In genomic region chr21:16535100-16535418, GRCh38 we compare ENCODE assay signal across 8 cellular contexts.
DNase-seq lines count a peak whose midpoint lies in the region; ATAC-seq, FAIRE-seq and TF ChIP-seq lines count a peak whose summit lies in the region.

No MANE protein-coding gene starts in this region.

- no peak overlapping the region for H3K27ac Mint-ChIP-seq in astrocyte (ENCODE audit: unreplicated experiment)
- H3K27ac Mint-ChIP-seq in T-helper 17 cell: no peak overlapping the region
- H3K27ac Mint-ChIP-seq in T-helper 2 cell treated with Interferon-gamma antibody and Interleukin-4, amounts not matched to agents 5 μg/mL and 100 μg/mL, for 36 hours: no peak overlapping the region

- H3K4me1 ChIP-seq in HEK293 (ENCODE audit: control insufficient read depth, insufficient read depth, low read length): peaks cover 13% of the 10 kb centered on the region; the same call in 1 of the 2 replicates
- H3K4me1 ChIP-seq in astrocyte (ENCODE audit: insufficient read depth, low read length): peaks cover 23% of the 10 kb centered on the region

- no peak for FAIRE-seq in astrocyte (lab: Jason Lieb, UNC)

- H3K79me2 ChIP-seq in astrocyte (ENCODE audit: insufficient read depth, low read length): peaks cover 64% of the 10 kb centered on the region

- no peak overlapping the region for H3K4me3 Mint-ChIP-seq in astrocyte (ENCODE audit: unreplicated experiment)
- no peak overlapping the region for H3K4me3 Mint-ChIP-seq in T-helper 17 cell
- no peak overlapping the region for H3K4me3 Mint-ChIP-seq in T-helper 2 cell treated with Interferon-gamma antibody and Interleukin-4, amounts not matched to agents 5 μg/mL and 100 μg/mL, for 36 hours

- ATAC-seq in T-helper 17 cell: no peak

- POLR2A ChIA-PET in HEK293 (lab: Yijun Ruan, JAX): no interaction called here

- TF ChIP-seq CTCF in HEK293 (tag by site-specific recombination; IDR thresholded peaks at IDR 0.05) (no peak), astrocyte (IDR thresholded peaks at IDR 0.05; ENCODE audit: insufficient read depth, low read depth, low read length) (no peak)

- peak overlapping the region; percentile 85 for H3K4me2 ChIP-seq in astrocyte (ENCODE audit: low read length)

- H3K27ac ChIP-seq in HEK293 (ENCODE audit: extremely low read depth, low read depth, low read length): peak overlapping the region; percentile 44; the same call in 1 of the 2 replicates
- peak overlapping the region; percentile 88 for H3K27ac ChIP-seq in astrocyte (ENCODE audit: low read depth, low read length)

- H3K27me3 Mint-ChIP-seq in astrocyte (ENCODE audit: low read depth, unreplicated experiment): no peaks in the 10 kb centered on the region
- no peaks in the 10 kb centered on the region for H3K27me3 Mint-ChIP-seq in T-helper 17 cell
- no peaks in the 10 kb centered on the region for H3K27me3 Mint-ChIP-seq in T-helper 2 cell treated with Interferon-gamma antibody and Interleukin-4, amounts not matched to agents 5 μg/mL and 100 μg/mL, for 36 hours (ENCODE audit: low read depth)

- H3K36me3 Mint-ChIP-seq in astrocyte (ENCODE audit: low read depth, unreplicated experiment): no peaks in the 10 kb centered on the region
- no peaks in the 10 kb centered on the region for H3K36me3 Mint-ChIP-seq in T-helper 17 cell (ENCODE audit: low read depth)
- no peaks in the 10 kb centered on the region for H3K36me3 Mint-ChIP-seq in T-helper 2 cell treated with Interferon-gamma antibody and Interleukin-4, amounts not matched to agents 5 μg/mL and 100 μg/mL, for 36 hours (ENCODE audit: low read depth)

- H3K9me3 ChIP-seq in HEK293 (ENCODE audit: control insufficient read depth, insufficient read depth, low read depth, low read length) (no peaks in the 10 kb centered on the region; the same call in 1 of the 2 replicates), astrocyte (ENCODE audit: insufficient read depth, low read depth, low read length) (no peaks in the 10 kb centered on the region), T-helper 17 cell (ENCODE audit: control insufficient read depth, low read length, poor library complexity, severe bottlenecking) (no peaks in the 10 kb centered on the region)

- peak; percentile 95 for DNase-seq in astrocyte (ENCODE audit: low read depth)
- DNase-seq in hepatic stellate cell (ENCODE audit: low spot score): peak; percentile 6
- peak; percentile 77 for DNase-seq in stromal cell of bone marrow (ENCODE audit: low read depth)
- no peak for DNase-seq in T-helper 17 cell
- DNase-seq in T-helper 2 cell treated with Interferon-gamma antibody and Interleukin-4, amounts not matched to agents 5 μg/mL and 100 μg/mL, for 36 hours (ENCODE audit: low spot score): no peak
- DNase-seq in SW480 (ENCODE audit: low spot score): no peak
- DNase-seq in NCI-H2196 treated with DMSO at 0.1 percent for 48 hours (lab: John Stamatoyannopoulos, UW; ENCODE audit: unreplicated experiment): no peak

- H3K36me3 ChIP-seq in HEK293 (ENCODE audit: control insufficient read depth in 2 of 2, insufficient read depth in 1 of 2, low read length in 2 of 2) (no peaks in the 10 kb centered on the region), astrocyte (ENCODE audit: insufficient read depth, low read length) (no peaks in the 10 kb centered on the region)

- H3K27me3 ChIP-seq in astrocyte (ENCODE audit: insufficient read depth, low read length): no peaks in the 10 kb centered on the region

- peaks cover 7% of the 10 kb centered on the region for H3K4me1 Mint-ChIP-seq in astrocyte (ENCODE audit: low read depth, unreplicated experiment)
- no peaks in the 10 kb centered on the region for H3K4me1 Mint-ChIP-seq in T-helper 17 cell
- H3K4me1 Mint-ChIP-seq in T-helper 2 cell treated with Interferon-gamma antibody and Interleukin-4, amounts not matched to agents 5 μg/mL and 100 μg/mL, for 36 hours (ENCODE audit: low read depth): no peaks in the 10 kb centered on the region

- peak overlapping the region; percentile 88 for H3K9ac ChIP-seq in astrocyte (ENCODE audit: low read length)

- no peak overlapping the region for H2AFZ ChIP-seq in astrocyte (ENCODE audit: low read depth, low read length)

- H3K9me3 Mint-ChIP-seq in astrocyte (ENCODE audit: unreplicated experiment): peaks cover 4% of the 10 kb centered on the region
- H3K9me3 Mint-ChIP-seq in T-helper 2 cell treated with Interferon-gamma antibody and Interleukin-4, amounts not matched to agents 5 μg/mL and 100 μg/mL, for 36 hours: peaks cover 39% of the 10 kb centered on the region

- H3K4me3 ChIP-seq in HEK293 (ENCODE audit: low read depth, low read length) (no peak overlapping the region), astrocyte (ENCODE audit: insufficient read depth, low read depth, low read length) (peak overlapping the region; percentile 60)

- CTCF ChIA-PET in HEK293 (lab: Yijun Ruan, JAX): no interaction called here

- H4K20me1 ChIP-seq in astrocyte (ENCODE audit: insufficient read depth, low read length): no peaks in the 10 kb centered on the region

TF ChIP-seq in HEK293, 187 proteins besides CTCF, POLR2A, EP300 and RAD21 (continues in another document):
- no peak for TF ChIP-seq ZNF670 (tag by site-specific recombination; IDR thresholded peaks at IDR 0.05; ENCODE audit: low read depth)
- no peak for TF ChIP-seq ZNF48 (tag by site-specific recombination; IDR thresholded peaks at IDR 0.05)
- TF ChIP-seq ZSCAN23 (tag by site-specific recombination; IDR thresholded peaks at IDR 0.05): no peak
- no peak for TF ChIP-seq SP7 (tag by site-specific recombination; IDR thresholded peaks at IDR 0.05)
- no peak for TF ChIP-seq ZNF132 (tag by site-specific recombination; IDR thresholded peaks at IDR 0.05; ENCODE audit: borderline replicate concordance)
- TF ChIP-seq ZNF768 (tag by site-specific recombination; IDR thresholded peaks at IDR 0.05): no peak
- peak; percentile 39 for TF ChIP-seq PRDM10 (tag by site-specific recombination; IDR thresholded peaks at IDR 0.05)
- no peak for TF ChIP-seq ZNF660 (tag by site-specific recombination; IDR thresholded peaks at IDR 0.05)
- TF ChIP-seq ZFP37 (tag by site-specific recombination; IDR thresholded peaks at IDR 0.05): no peak
- TF ChIP-seq ZBTB44 (tag by site-specific recombination; IDR thresholded peaks at IDR 0.05): peak; percentile 77
- TF ChIP-seq ZFHX2 (tag by site-specific recombination; conservative IDR thresholded peaks at IDR 0.05): no peak
- TF ChIP-seq EGR2 (tag by site-specific recombination; IDR thresholded peaks at IDR 0.05; ENCODE audit: low read depth): no peak
- TF ChIP-seq SP2 (tag by site-specific recombination; IDR thresholded peaks at IDR 0.05): no peak
- TF ChIP-seq ZNF76 (tag by site-specific recombination; IDR thresholded peaks at IDR 0.05; ENCODE audit: borderline replicate concordance, low read depth): no peak
- no peak for TF ChIP-seq ZXDB (tag by site-specific recombination; IDR thresholded peaks at IDR 0.05)
- TF ChIP-seq ZNF335 (tag by site-specific recombination; conservative IDR thresholded peaks at IDR 0.05): no peak
- TF ChIP-seq ZNF654 (tag by site-specific recombination; IDR thresholded peaks at IDR 0.05; ENCODE audit: low read depth): no peak
- TF ChIP-seq PRDM1 (tag by site-specific recombination; IDR thresholded peaks at IDR 0.05): no peak
- TF ChIP-seq TCF7L2 (IDR thresholded peaks at IDR 0.05; ENCODE audit: borderline replicate concordance, low read depth, low read length): no peak
- TF ChIP-seq ZNF140 (tag by site-specific recombination; IDR thresholded peaks at IDR 0.05): no peak
- no peak for TF ChIP-seq ZNF112 (tag by site-specific recombination; IDR thresholded peaks at IDR 0.05)

Comparison
In these comparisons a context has a peak if more than half of its experiments do, and no peak if none do; other contexts are left out.
1. DNase-seq: peak in astrocyte (single experiment), hepatic stellate cell (single experiment) and stromal cell of bone marrow (single experiment); none in T-helper 17 cell (0 of 3), T-helper 2 cell treated with Interferon-gamma antibody and Interleukin-4, amounts not matched to agents 5 μg/mL and 100 μg/mL, for 36 hours (single experiment), SW480 (single experiment) and NCI-H2196 treated with DMSO at 0.1 percent for 48 hours (single experiment).